Comparison of ENCODE assay signal across 14 cellular contexts in the genomic region with DNA sequence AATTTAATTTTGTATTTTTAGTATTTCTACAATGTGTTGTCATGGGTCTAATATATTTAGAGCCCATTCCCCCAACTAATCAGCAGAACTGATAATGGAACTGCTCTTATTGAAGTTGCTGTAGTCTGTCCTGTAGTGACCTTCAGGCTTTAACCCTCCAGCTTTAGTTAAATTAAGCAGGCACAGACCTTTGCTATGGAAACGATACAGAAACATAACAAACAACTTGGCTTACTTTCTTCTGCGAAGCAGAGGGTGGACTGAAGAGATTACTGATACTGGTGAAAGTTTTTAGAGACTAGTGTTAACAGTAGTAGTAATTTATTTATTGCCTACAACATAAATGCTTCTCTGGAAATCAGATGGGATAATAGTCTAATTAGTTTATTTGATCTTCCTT.
DNase-seq lines count a peak whose midpoint lies in the region; FAIRE-seq and TF ChIP-seq lines count a peak whose summit lies in the region.
"Had no signal": no experiment of that assay in that cellular context is flagged by ENCODE, and none has a peak within 500 bp of the region (broad histone marks: within the 10 kb centered on the region; RNA-seq: fewer than 3 reads in every experiment).

No MANE protein-coding gene starts in this region.

- H3K9me1 ChIP-seq in endothelial cell of umbilical vein (replicated peaks; ENCODE audit: control insufficient read depth, extremely low read depth, insufficient read depth, low read length), result no peaks in the 10 kb centered on the region

- H3K36me3 ChIP-seq in endothelial cell of umbilical vein (ENCODE audit: control insufficient read depth in 2 of 2, extremely low read depth in 1 of 2, insufficient read depth in 2 of 2, low read length in 2 of 2), result no peaks in the 10 kb centered on the region

- peaks cover 8% of the 10 kb centered on the region for H3K4me1 ChIP-seq in endothelial cell of umbilical vein (ENCODE audit: control insufficient read depth, extremely low read depth, insufficient read depth, low read length)

- POLR2A ChIA-PET in endothelial cell of umbilical vein (lab: Charles Lee), result no interaction called here

- no peaks in the 10 kb centered on the region for H3K9me3 ChIP-seq in endothelial cell of umbilical vein (replicated peaks; ENCODE audit: control insufficient read depth, insufficient read depth, low read length)
- H3K9me3 ChIP-seq: esophagus muscularis mucosa had no signal

- no peak overlapping the region for H3K4me3 ChIP-seq in endothelial cell of umbilical vein (replicated peaks in 1 of 3; ENCODE audit: insufficient read depth in 1 of 3, low read depth in 1 of 3, low read length in 3 of 3)
- H3K4me3 ChIP-seq: esophagus muscularis mucosa had no signal

- no peak overlapping the region for H3K9ac ChIP-seq in endothelial cell of umbilical vein (replicated peaks; ENCODE audit: extremely low read depth, insufficient read depth, low read length)

- no peak overlapping the region for H3K4me2 ChIP-seq in endothelial cell of umbilical vein (ENCODE audit: insufficient read depth, low read length)

- H2AFZ ChIP-seq in endothelial cell of umbilical vein (ENCODE audit: low read depth, low read length), result no peak overlapping the region

- TF ChIP-seq CTCF in AG09319 (IDR thresholded peaks at IDR 0.05; ENCODE audit: low read depth, low read length), result no peak
- no peak for TF ChIP-seq CTCF in endothelial cell of umbilical vein (IDR thresholded peaks at IDR 0.05; ENCODE audit: extremely low read depth in 1 of 2, insufficient read depth in 1 of 2, low read depth in 1 of 2, low read length in 2 of 2)

- no peak overlapping the region for H3K27ac ChIP-seq in endothelial cell of umbilical vein (ENCODE audit: insufficient read depth, low read depth, low read length)
- H3K27ac ChIP-seq: esophagus muscularis mucosa had no signal

- intact Hi-C loops in endothelial cell of umbilical vein (cut with micrococcal nuclease), result no loop called here

- H4K20me1 ChIP-seq in endothelial cell of umbilical vein (replicated peaks; ENCODE audit: control insufficient read depth, extremely low read depth, insufficient read depth, low read length), result no peaks in the 10 kb centered on the region

- DNase-seq in AG09319 (ENCODE audit: extremely low read depth, low read depth), result peak; percentile 32
- peak; percentile 12 for DNase-seq in HT1080 (ENCODE audit: low read depth)
- peak; percentile 53 for DNase-seq in endothelial cell of umbilical vein (ENCODE audit: low read depth, low spot score)
- DNase-seq in lung microvascular endothelial cell (ENCODE audit: low read depth in 2 of 2), result peak; percentile 63 to 65
- DNase-seq in HuH-7 (ENCODE audit: low spot score), result no peak
- no peak for DNase-seq in cerebellum (ENCODE audit: low spot score)
- no peak for DNase-seq in activated CD4-positive, alpha-beta T cell treated with anti-CD3 and anti-CD28 coated beads, Interleukin-2, amount 50 U/mL, for 48 hours
- DNase-seq in cortex of kidney (lab: John Stamatoyannopoulos, UW), result no peak
- DNase-seq: activated B cell treated with CpG ODN at 0.5 μM for 24 hours; activated naive CD4-positive, alpha-beta T cell treated with anti-CD3 and anti-CD28 coated beads, Interleukin-2, amount 10 ng/mL, durations not matched to agents 7 days and 5 days; DMS79; NCI-H146 had no signal

- CTCF ChIA-PET in endothelial cell of umbilical vein (lab: Charles Lee), result interaction anchor here (1.1 to 1.7 kb wide), 4 partner anchors 11 to 106 kb away, joined by 3 to 4 read pairs (median 3); no protein-coding TSS in a partner anchor

- dilution Hi-C loops in endothelial cell of umbilical vein (cut with MboI; ENCODE audit: extremely low pct_ligation_motif_present, low sequenced_read_pairs), result no loop called here

- BruUV-seq in endothelial cell of umbilical vein (replicated peaks; lab: Mats Ljungman, UMichigan), result no TSS peak

- no peaks in the 10 kb centered on the region for H3K27me3 ChIP-seq in endothelial cell of umbilical vein (ENCODE audit: control insufficient read depth in 2 of 2, insufficient read depth in 2 of 2, low read length in 2 of 2)
- H3K27me3 ChIP-seq: esophagus muscularis mucosa had no signal

- no peak for FAIRE-seq in endothelial cell of umbilical vein (lab: Jason Lieb, UNC)
- FAIRE-seq: H54 had no signal

- TF ChIP-seq POLR2A in endothelial cell of umbilical vein (IDR thresholded peaks at IDR 0.05; ENCODE audit: low read depth, low read length), result no peak

- H3K79me2 ChIP-seq in endothelial cell of umbilical vein (ENCODE audit: control insufficient read depth, insufficient read depth, low read length), result peaks cover 3% of the 10 kb centered on the region

TF ChIP-seq in endothelial cell of umbilical vein, 7 proteins besides CTCF, POLR2A, EP300 and RAD21:
- TF ChIP-seq JUN (IDR thresholded peaks at IDR 0.05; ENCODE audit: borderline replicate concordance, insufficient read depth, insufficient read length, low read depth) (no peak), MYC (IDR thresholded peaks at IDR 0.05; ENCODE audit: low read depth, low read length) (no peak), GATA2 (IDR thresholded peaks at IDR 0.05; ENCODE audit: insufficient read depth, insufficient read length, low read depth, low read length) (no peak), POLR2AphosphoS5 (IDR thresholded peaks at IDR 0.05; ENCODE audit: insufficient read depth, low read depth, low read length) (no peak), EZH2 (IDR thresholded peaks at IDR 0.05; ENCODE audit: borderline replicate concordance, low read depth, low read length, severe bottlenecking) (no peak)

Comparison
In these comparisons a context has a peak if more than half of its experiments do, and no peak if none do; other contexts are left out.
1. DNase-seq: peak in AG09319 (single experiment), HT1080 (single experiment), endothelial cell of umbilical vein (single experiment) and lung microvascular endothelial cell (2 of 2); none in HuH-7 (single experiment), cerebellum (single experiment), activated CD4-positive, alpha-beta T cell treated with anti-CD3 and anti-CD28 coated beads, Interleukin-2, amount 50 U/mL, for 48 hours (0 of 2) and cortex of kidney (single experiment).